4 cellular contexts compared by ENCODE assay signal in genomic region chr6:118488631-118489030, GRCh38. TPM values are rescaled to one million over a fixed set of nuclear protein-coding genes. Genes with fewer than 3 reads are reported as not detected.
"Had no signal": no experiment of that assay in that cellular context is flagged by ENCODE, and none has a peak within 500 bp of the region (broad histone marks: within the 10 kb centered on the region; RNA-seq: fewer than 3 reads in every experiment).

No MANE protein-coding gene starts in this region.

- H3K4me3 ChIP-seq: GM12878 had no signal

- DNase-seq: GDM1, GF-D8 had no signal

- ATAC-seq: GM12878 had no signal

RNA-seq across cellular contexts. Expression of gene PLN, which starts 59.5 kb away (rescaled TPM):
- total RNA-seq: G401, GM12878 had no signal
